25 cellular contexts compared by ENCODE assay signal in genomic region chrX:43386872-43387271, GRCh38.
"Had no signal": no experiment of that assay in that cellular context is flagged by ENCODE, and none has a peak within 500 bp of the region (broad histone marks: within the 10 kb centered on the region; RNA-seq: fewer than 3 reads in every experiment).

No MANE protein-coding gene starts in this region.

- H3K27ac Mint-ChIP-seq: activated naive CD4-positive, alpha-beta T cell treated with anti-CD3 and anti-CD28 coated beads, Interleukin-2, amount 10 ng/mL, durations not matched to agents 7 days and 5 days; activated T-helper 1 cell treated with anti-CD3 and anti-CD28 coated beads, Interleukin-12 subunit alpha, Interleukin-12 subunit beta, Interleukin-2, Interleukin-4 antibody, amounts not matched to agents 30 ng/mL and 10 ng/mL and 1 ng/mL, durations not matched to agents 14 hours and 24 hours and 36 hours; immature natural killer cell; mesothelial cell of epicardium; naive thymus-derived CD4-positive, alpha-beta T cell; stimulated activated naive B cell treated with anti-CD40 and anti-IgM and Interleukin-4, amounts not matched to agents 10 μg/mL and 1 μg/mL and 100 μg/mL, for 72 hours had no signal

- ATAC-seq: heart left ventricle; left colon; naive thymus-derived CD4-positive, alpha-beta T cell; stimulated activated naive B cell treated with anti-CD40 and anti-IgM and Interleukin-4, amounts not matched to agents 10 μg/mL and 1 μg/mL and 100 μg/mL, for 72 hours had no signal

- H3K36me3 ChIP-seq: cardiac muscle cell, heart left ventricle, ovary, prostate gland, sigmoid colon, transverse colon had no signal

- H3K27ac ChIP-seq: cardiac muscle cell, coronary artery, dorsolateral prefrontal cortex, heart left ventricle, ovary, prostate gland, sigmoid colon, transverse colon had no signal

- H3K4me1 Mint-ChIP-seq: activated naive CD4-positive, alpha-beta T cell treated with anti-CD3 and anti-CD28 coated beads, Interleukin-2, amount 10 ng/mL, durations not matched to agents 7 days and 5 days; immature natural killer cell; mesothelial cell of epicardium; naive thymus-derived CD4-positive, alpha-beta T cell; stimulated activated naive B cell treated with anti-CD40 and anti-IgM and Interleukin-4, amounts not matched to agents 10 μg/mL and 1 μg/mL and 100 μg/mL, for 72 hours had no signal

- H3K9me3 Mint-ChIP-seq: activated naive CD4-positive, alpha-beta T cell treated with anti-CD3 and anti-CD28 coated beads, Interleukin-2, amount 10 ng/mL, durations not matched to agents 7 days and 5 days; activated T-helper 1 cell treated with anti-CD3 and anti-CD28 coated beads, Interleukin-12 subunit alpha, Interleukin-12 subunit beta, Interleukin-2, Interleukin-4 antibody, amounts not matched to agents 30 ng/mL and 10 ng/mL and 1 ng/mL, durations not matched to agents 14 hours and 24 hours and 36 hours; immature natural killer cell had no signal

- H3K4me3 ChIP-seq: cardiac muscle cell, coronary artery, dorsolateral prefrontal cortex, heart left ventricle, ovary, prostate gland, sigmoid colon, transverse colon had no signal

- H3K4me1 ChIP-seq: heart left ventricle, prostate gland, sigmoid colon, transverse colon had no signal

- H3K4me3 Mint-ChIP-seq: activated naive CD4-positive, alpha-beta T cell treated with anti-CD3 and anti-CD28 coated beads, Interleukin-2, amount 10 ng/mL, durations not matched to agents 7 days and 5 days; activated T-helper 1 cell treated with anti-CD3 and anti-CD28 coated beads, Interleukin-12 subunit alpha, Interleukin-12 subunit beta, Interleukin-2, Interleukin-4 antibody, amounts not matched to agents 30 ng/mL and 10 ng/mL and 1 ng/mL, durations not matched to agents 14 hours and 24 hours and 36 hours; immature natural killer cell; mesothelial cell of epicardium; naive thymus-derived CD4-positive, alpha-beta T cell; stimulated activated naive B cell treated with anti-CD40 and anti-IgM and Interleukin-4, amounts not matched to agents 10 μg/mL and 1 μg/mL and 100 μg/mL, for 72 hours had no signal

- DNase-seq: activated gamma-delta T cell; activated naive CD4-positive, alpha-beta T cell treated with anti-CD3 and anti-CD28 coated beads, Interleukin-2, amount 10 ng/mL, durations not matched to agents 7 days and 5 days; activated T-cell treated with anti-CD3 and anti-CD28 coated beads for 4 hours; amygdala; cerebellar nuclear complex; dorsolateral prefrontal cortex; effector memory CD4-positive, alpha-beta T cell; foreskin fibroblast; heart left ventricle; hypothalamus; immature natural killer cell; kidney; left colon; naive thymus-derived CD4-positive, alpha-beta T cell; ovary; sigmoid colon; small intestine; stimulated activated naive B cell treated with anti-CD40 and anti-IgM and Interleukin-4, amounts not matched to agents 10 μg/mL and 1 μg/mL and 100 μg/mL, for 72 hours; T-helper 2 cell; transverse colon had no signal

- FAIRE-seq: kidney had no signal

- H3K36me3 Mint-ChIP-seq: activated naive CD4-positive, alpha-beta T cell treated with anti-CD3 and anti-CD28 coated beads, Interleukin-2, amount 10 ng/mL, durations not matched to agents 7 days and 5 days; immature natural killer cell; mesothelial cell of epicardium; stimulated activated naive B cell treated with anti-CD40 and anti-IgM and Interleukin-4, amounts not matched to agents 10 μg/mL and 1 μg/mL and 100 μg/mL, for 72 hours had no signal

- H3K9me3 ChIP-seq: heart left ventricle, ovary, prostate gland, sigmoid colon, transverse colon had no signal

- H3K27me3 Mint-ChIP-seq: activated naive CD4-positive, alpha-beta T cell treated with anti-CD3 and anti-CD28 coated beads, Interleukin-2, amount 10 ng/mL, durations not matched to agents 7 days and 5 days; naive thymus-derived CD4-positive, alpha-beta T cell had no signal

- H3K27me3 ChIP-seq: cardiac muscle cell, ovary, sigmoid colon, transverse colon had no signal
